1 cellular context compared by ENCODE assay signal in the genomic region with DNA sequence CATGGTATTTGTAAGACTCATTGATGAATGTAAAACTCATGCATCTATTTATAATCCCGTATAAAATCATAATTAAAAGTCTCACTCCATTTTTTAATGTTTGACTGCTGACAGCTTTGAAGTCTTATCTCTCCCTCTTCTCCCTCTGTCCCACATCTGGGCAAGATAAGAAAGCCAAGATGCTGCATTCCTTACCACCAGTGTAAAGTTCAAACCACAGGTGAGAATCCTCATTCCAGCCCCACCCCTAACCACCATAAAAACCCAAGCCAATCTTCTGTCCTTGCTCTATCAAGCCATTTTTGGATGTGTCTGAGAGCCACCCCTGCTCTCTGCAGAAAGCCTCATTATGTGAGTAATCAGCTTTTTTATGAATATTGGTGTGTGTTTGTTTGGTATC.
TF ChIP-seq lines count a peak whose summit lies in the region.

No MANE protein-coding gene starts in this region.

TF ChIP-seq in K562, 482 proteins besides CTCF, POLR2A, EP300 and RAD21 (continued from another document):
- TF ChIP-seq, protein P1, sequence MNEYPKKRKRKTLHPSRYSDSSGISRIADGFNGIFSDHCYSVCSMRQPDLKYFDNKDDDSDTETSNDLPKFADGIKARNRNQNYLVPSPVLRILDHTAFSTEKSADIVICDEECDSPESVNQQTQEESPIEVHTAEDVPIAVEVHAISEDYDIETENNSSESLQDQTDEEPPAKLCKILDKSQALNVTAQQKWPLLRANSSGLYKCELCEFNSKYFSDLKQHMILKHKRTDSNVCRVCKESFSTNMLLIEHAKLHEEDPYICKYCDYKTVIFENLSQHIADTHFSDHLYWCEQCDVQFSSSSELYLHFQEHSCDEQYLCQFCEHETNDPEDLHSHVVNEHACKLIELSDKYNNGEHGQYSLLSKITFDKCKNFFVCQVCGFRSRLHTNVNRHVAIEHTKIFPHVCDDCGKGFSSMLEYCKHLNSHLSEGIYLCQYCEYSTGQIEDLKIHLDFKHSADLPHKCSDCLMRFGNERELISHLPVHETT (CRISPR knock-in tag; conservative IDR thresholded peaks at IDR 0.05 in 1 of 2, IDR thresholded peaks at IDR 0.05 in 1 of 2): no peak
- no peak for TF ChIP-seq PATZ1 (CRISPR knock-in tag; IDR thresholded peaks at IDR 0.05; ENCODE audit: borderline replicate concordance)
- TF ChIP-seq STAT5B (CRISPR knock-in tag; IDR thresholded peaks at IDR 0.05): no peak
- peak in 1 of 2 experiments; percentile 34; a peak in 1 of 4 replicates for TF ChIP-seq SRF (CRISPR knock-in tag; IDR thresholded peaks at IDR 0.05)
- no peak for TF ChIP-seq PHB2 (IDR thresholded peaks at IDR 0.05; ENCODE audit: low read depth)
- no peak for TF ChIP-seq MCM3 (IDR thresholded peaks at IDR 0.05)
- peak; percentile 53 for TF ChIP-seq CBFA2T3 (IDR thresholded peaks at IDR 0.05)
- TF ChIP-seq CLOCK (CRISPR knock-in tag; IDR thresholded peaks at IDR 0.05; ENCODE audit: borderline replicate concordance): no peak
- TF ChIP-seq YY1 (IDR thresholded peaks at IDR 0.05; ENCODE audit: borderline replicate concordance in 1 of 3, control insufficient read depth in 1 of 3, extremely low read depth in 1 of 3, insufficient read depth in 3 of 3, insufficient read length in 1 of 3, insufficient replicate concordance in 2 of 3, low read depth in 1 of 3, low read length in 2 of 3): no peak
- TF ChIP-seq ZBTB8A (IDR thresholded peaks at IDR 0.05; ENCODE audit: partially characterized antibody): no peak
- no peak for TF ChIP-seq TFAM (CRISPR knock-in tag; conservative IDR thresholded peaks at IDR 0.05)
- peak; percentile 32 for TF ChIP-seq TAL1 (IDR thresholded peaks at IDR 0.05)
